Comparison of ENCODE assay signal across 23 cellular contexts in genomic region chr2:66579494-66579893, GRCh38.
DNase-seq lines count a peak whose midpoint lies in the region; ATAC-seq and TF ChIP-seq lines count a peak whose summit lies in the region.
"Had no signal": no experiment of that assay in that cellular context is flagged by ENCODE, and none has a peak within 500 bp of the region (broad histone marks: within the 10 kb centered on the region; RNA-seq: fewer than 3 reads in every experiment).

No MANE protein-coding gene starts in this region.

- DNase-seq in IMR-90 (no peak), esophagus muscularis mucosa (ENCODE audit: extremely low spot score) (no peak), stomach (no peak), OCI-M2 (lab: John Stamatoyannopoulos, UW; ENCODE audit: unreplicated experiment) (no peak), DMS79 treated with DMSO at 0.1 percent for 48 hours (lab: John Stamatoyannopoulos, UW) (no peak), NCI-H1417 (lab: John Stamatoyannopoulos, UW) (no peak)
- DNase-seq: activated CD4-positive, alpha-beta T cell treated with anti-CD3 and anti-CD28 coated beads, Interleukin-2, amount 10 ng/mL, durations not matched to agents 7 days and 5 days; activated CD8-positive, alpha-beta memory T cell treated with anti-CD3 and anti-CD28 coated beads, Interleukin-2, amount 10 ng/mL, durations not matched to agents 7 days and 5 days; activated naive CD4-positive, alpha-beta T cell treated with anti-CD3 and anti-CD28 coated beads for 36 hours; amniotic stem cell; cortex of kidney; GOT3; immature natural killer cell; KBM-7; MM.1S; NCI-H1436; NCI-H446; stimulated activated CD4-positive, alpha-beta T cell treated with anti-CD3 and anti-CD28 coated beads, Interleukin-4, amount 100 ng/mL, for 1 hour; stimulated activated naive CD4-positive, alpha-beta T cell treated with Interleukin-2 at 50 U/mL for 16 hours had no signal

- H3K9me1 ChIP-seq in IMR-90 (ENCODE audit: insufficient read depth, low read length): 0 out of 2 replicates have a peak, but pooled peaks cover 6% of the 10 kb centered on the region

- H3K4ac ChIP-seq in IMR-90 (ENCODE audit: low read depth, low read length): peak overlapping the region; percentile 96; the same call in 1 of the 2 replicates

- intact Hi-C loops in IMR-90 (cut with micrococcal nuclease) (loop anchor here (2.0 to 5.0 kb wide), 6 partner anchors 478 to 1453 kb away; no protein-coding TSS in a partner anchor), esophagus muscularis mucosa (cut with DNase I) (loop anchor here (2.0 to 10.0 kb wide), 5 partner anchors 141 to 1263 kb away; partner anchors contain the start of gene ETAA1), stomach (cut with DNase I; ENCODE audit: low total_unique reads) (loop anchor here (5.0 kb wide), 1 partner anchor 137 kb away; no protein-coding TSS in a partner anchor)

- no peak overlapping the region for H2BK15ac ChIP-seq in IMR-90 (ENCODE audit: low read depth, low read length)

- H3K4me2 ChIP-seq in IMR-90 (ENCODE audit: low read depth, low read length): peak overlapping the region; percentile 93

- no peak for ATAC-seq in IMR-90 (ENCODE audit: low read depth)
- no peak for ATAC-seq in HG03280 (IDR thresholded peaks at IDR 0.05; ENCODE audit: unreplicated experiment)
- ATAC-seq: activated CD8-positive, alpha-beta memory T cell treated with anti-CD3 and anti-CD28 coated beads, Interleukin-2, amount 10 ng/mL, durations not matched to agents 7 days and 5 days; left lobe of liver had no signal

- peaks cover 23% of the 10 kb centered on the region for H3K4me1 ChIP-seq in IMR-90 (ENCODE audit: control insufficient read depth, insufficient read depth, low read length)
- peaks cover 26 to 78% (median 53%) of the 10 kb centered on the region in 4 donors for H3K4me1 ChIP-seq in esophagus muscularis mucosa
- H3K4me1 ChIP-seq in muscle layer of duodenum (ENCODE audit: control insufficient read depth in 1 of 2, insufficient read depth in 2 of 2, low read length in 2 of 2): peaks cover 0 to 8% of the 10 kb centered on the region in 2 donors
- peaks cover 21 to 52% (median 45%) of the 10 kb centered on the region in 4 donors for H3K4me1 ChIP-seq in stomach

- in situ Hi-C loops in IMR-90 (cut with MboI; ENCODE audit: low sequenced_read_pairs): loop anchor here (10.0 to 25.0 kb wide), 4 partner anchors 883 to 1458 kb away; no protein-coding TSS in a partner anchor

- H2AK9ac ChIP-seq in IMR-90 (replicated peaks; ENCODE audit: low read depth, low read length, poor library complexity): no peak overlapping the region

- CTCF ChIA-PET in IMR-90 (lab: Yijun Ruan, JAX): interaction anchor here (0.7 kb wide), 1 partner anchor 115 kb away, joined by 4 read pairs; no protein-coding TSS in a partner anchor

- TF ChIP-seq EP300 in esophagus muscularis mucosa (IDR thresholded peaks at IDR 0.05) (no peak), stomach (IDR thresholded peaks at IDR 0.05) (no peak)

- peaks cover 4 to 45% of the 10 kb centered on the region in 2 experiments; a peak in 3 of 4 replicates for H3K79me1 ChIP-seq in IMR-90 (ENCODE audit: low read depth in 1 of 2, low read length in 2 of 2)

- peak overlapping the region; percentile 95; the same call in 1 of the 2 replicates for H3K14ac ChIP-seq in IMR-90 (replicated peaks; ENCODE audit: low read depth, low read length)

- H2BK120ac ChIP-seq in IMR-90 (ENCODE audit: low read depth, low read length): peak overlapping the region; percentile 98

- peak overlapping the region; percentile 85 for H2BK5ac ChIP-seq in IMR-90 (ENCODE audit: low read depth, low read length, poor library complexity, severe bottlenecking)

- H3K27ac ChIP-seq in IMR-90 (ENCODE audit: insufficient read depth, low read length) (peak overlapping the region; percentile 59; the same call in 1 of the 2 replicates), esophagus muscularis mucosa (replicated peaks in 1 of 4) (peak overlapping the region; percentile 95 to 98 (median 97)), muscle layer of duodenum (ENCODE audit: low read length) (peak overlapping the region; percentile 93), stomach (peak overlapping the region in 4 of 5 donors; percentile 84 to 94 (median 86))
- H3K27ac ChIP-seq: VCaP had no signal

- H3K4me3 ChIP-seq in IMR-90 (ENCODE audit: insufficient read depth, low read depth, low read length) (no peak overlapping the region), esophagus muscularis mucosa (peak overlapping the region; percentile 65 to 73 (median 68)), muscle layer of duodenum (ENCODE audit: low read depth in 1 of 2, low read length in 2 of 2) (no peak overlapping the region), stomach (no peak overlapping the region)

- peak overlapping the region; percentile 17; the same call in 1 of the 2 replicates for H2BK20ac ChIP-seq in IMR-90 (ENCODE audit: low read depth, low read length)

- peak overlapping the region in 1 of 2 experiments; percentile 70; a peak in 1 of 4 replicates for H4K8ac ChIP-seq in IMR-90 (ENCODE audit: low read depth in 2 of 2, low read length in 2 of 2)

- TF ChIP-seq RAD21 in IMR-90 (IDR thresholded peaks at IDR 0.05; ENCODE audit: low read length): no peak

- H3K23ac ChIP-seq in IMR-90 (ENCODE audit: low read depth, low read length): peak overlapping the region; percentile 95; the same call in 1 of the 2 replicates

- no peak overlapping the region for H2AK5ac ChIP-seq in IMR-90 (ENCODE audit: low read depth, low read length)

- no peaks in the 10 kb centered on the region for H4K20me1 ChIP-seq in IMR-90 (ENCODE audit: insufficient read depth, low read length)

- no peaks in the 10 kb centered on the region for H3K36me3 ChIP-seq in IMR-90 (ENCODE audit: control insufficient read depth, insufficient read depth, low read length)
- H3K36me3 ChIP-seq in esophagus muscularis mucosa: no peaks in the 10 kb centered on the region
- no peaks in the 10 kb centered on the region for H3K36me3 ChIP-seq in muscle layer of duodenum (ENCODE audit: control insufficient read depth in 1 of 2, insufficient read depth in 2 of 2, low read length in 2 of 2)
- no peaks in the 10 kb centered on the region for H3K36me3 ChIP-seq in stomach

- no peak overlapping the region for H4K91ac ChIP-seq in IMR-90 (ENCODE audit: insufficient read depth, low read depth, low read length)

- H3K18ac ChIP-seq in IMR-90 (ENCODE audit: low read depth, low read length): peak overlapping the region; percentile 75

- TF ChIP-seq POLR2A in IMR-90 (IDR thresholded peaks at IDR 0.05; ENCODE audit: low read depth, low read length) (no peak), esophagus muscularis mucosa (IDR thresholded peaks at IDR 0.05; ENCODE audit: low read depth) (no peak), stomach (IDR thresholded peaks at IDR 0.05) (no peak)

- 0 out of 2 replicates have a peak overlapping the region, but pooled peaks have one; percentile 15 for H4K5ac ChIP-seq in IMR-90 (ENCODE audit: low read depth, low read length)

- WGBS in IMR-90 (ENCODE audit: extremely low coverage in 2 of 2, insufficient read length in 1 of 2), 2 experiments: no CpG with 5 or more reads among the region's 7 CpGs
- 9% methylated on average over 7 of the region's 7 CpGs for WGBS in esophagus muscularis mucosa
- 42 to 67% (median 49%) methylated on average over 7 of the region's 7 CpGs for WGBS in stomach, 5 donors

- no peaks in the 10 kb centered on the region for H3K27me3 ChIP-seq in IMR-90 (ENCODE audit: control insufficient read depth, insufficient read depth, low read length)
- peaks cover 0 to 52% (median 8%) of the 10 kb centered on the region in 4 donors for H3K27me3 ChIP-seq in esophagus muscularis mucosa
- H3K27me3 ChIP-seq in muscle layer of duodenum (ENCODE audit: low read depth, low read length): peaks cover 58% of the 10 kb centered on the region
- peaks cover 7 to 97% (median 88%) of the 10 kb centered on the region in 3 donors for H3K27me3 ChIP-seq in stomach

- BruUV-seq in IMR-90 (replicated peaks; lab: Mats Ljungman, UMichigan): no TSS peak

- dilution Hi-C loops in IMR-90 (cut with HindIII; ENCODE audit: low sequenced_read_pairs, unreplicated experiment): no loop called here

- TF ChIP-seq CTCF in IMR-90 (conservative IDR thresholded peaks at IDR 0.05; ENCODE audit: low read depth, low read length): no peak
- TF ChIP-seq CTCF in esophagus muscularis mucosa (IDR thresholded peaks at IDR 0.05): no peak
- no peak for TF ChIP-seq CTCF in stomach (IDR thresholded peaks at IDR 0.05)

- no peak overlapping the region for H2AFZ ChIP-seq in IMR-90 (replicated peaks; ENCODE audit: low read length, poor library complexity)

- peak overlapping the region; percentile 72 for H3K9ac ChIP-seq in IMR-90 (ENCODE audit: low read depth, low read length)

- POLR2A ChIA-PET in IMR-90 (lab: Charles Lee; ENCODE audit: unreplicated experiment): interaction anchor here (0.6 to 0.8 kb wide), 2 partner anchors 52 to 338 kb away, joined by 3 to 6 read pairs; no protein-coding TSS in a partner anchor

- H3K56ac ChIP-seq in IMR-90 (ENCODE audit: extremely low read depth, insufficient read depth, low read length): peak overlapping the region; percentile 93

- no peaks in the 10 kb centered on the region for H3K9me3 ChIP-seq in IMR-90 (ENCODE audit: control insufficient read depth, insufficient read depth, low read length)
- no peaks in the 10 kb centered on the region for H3K9me3 ChIP-seq in esophagus muscularis mucosa
- H3K9me3 ChIP-seq in muscle layer of duodenum (ENCODE audit: control insufficient read depth in 1 of 2, low read length in 2 of 2): no peaks in the 10 kb centered on the region
- no peaks in the 10 kb centered on the region for H3K9me3 ChIP-seq in stomach

TF ChIP-seq in IMR-90, 13 proteins besides CTCF, POLR2A, EP300 and RAD21 (continues in another document):
- no peak for TF ChIP-seq RCOR1 (IDR thresholded peaks at IDR 0.05; ENCODE audit: insufficient replicate concordance, low read length)
- no peak for TF ChIP-seq BHLHE40 (IDR thresholded peaks at IDR 0.05; ENCODE audit: low read depth, low read length)
- TF ChIP-seq MAFK (IDR thresholded peaks at IDR 0.05; ENCODE audit: low read depth, low read length): no peak
- no peak for TF ChIP-seq MXI1 (IDR thresholded peaks at IDR 0.05; ENCODE audit: borderline replicate concordance, low read depth, low read length)
- TF ChIP-seq CEBPB (IDR thresholded peaks at IDR 0.05; ENCODE audit: low read depth, low read length): no peak
- no peak for TF ChIP-seq USF2 (IDR thresholded peaks at IDR 0.05; ENCODE audit: low read depth, low read length)

Comparison
In these comparisons a context has a peak if more than half of its experiments do, and no peak if none do; other contexts are left out.
1. H3K4me3 ChIP-seq: peak in esophagus muscularis mucosa (4 of 4); none in IMR-90 (single experiment), muscle layer of duodenum (0 of 2) and stomach (0 of 4).
2. Peak in every context shown above with its lines, with median percentiles within 50 percentile points of each other: H3K27ac ChIP-seq.